8 cellular contexts compared by ENCODE assay signal in the genomic region with DNA sequence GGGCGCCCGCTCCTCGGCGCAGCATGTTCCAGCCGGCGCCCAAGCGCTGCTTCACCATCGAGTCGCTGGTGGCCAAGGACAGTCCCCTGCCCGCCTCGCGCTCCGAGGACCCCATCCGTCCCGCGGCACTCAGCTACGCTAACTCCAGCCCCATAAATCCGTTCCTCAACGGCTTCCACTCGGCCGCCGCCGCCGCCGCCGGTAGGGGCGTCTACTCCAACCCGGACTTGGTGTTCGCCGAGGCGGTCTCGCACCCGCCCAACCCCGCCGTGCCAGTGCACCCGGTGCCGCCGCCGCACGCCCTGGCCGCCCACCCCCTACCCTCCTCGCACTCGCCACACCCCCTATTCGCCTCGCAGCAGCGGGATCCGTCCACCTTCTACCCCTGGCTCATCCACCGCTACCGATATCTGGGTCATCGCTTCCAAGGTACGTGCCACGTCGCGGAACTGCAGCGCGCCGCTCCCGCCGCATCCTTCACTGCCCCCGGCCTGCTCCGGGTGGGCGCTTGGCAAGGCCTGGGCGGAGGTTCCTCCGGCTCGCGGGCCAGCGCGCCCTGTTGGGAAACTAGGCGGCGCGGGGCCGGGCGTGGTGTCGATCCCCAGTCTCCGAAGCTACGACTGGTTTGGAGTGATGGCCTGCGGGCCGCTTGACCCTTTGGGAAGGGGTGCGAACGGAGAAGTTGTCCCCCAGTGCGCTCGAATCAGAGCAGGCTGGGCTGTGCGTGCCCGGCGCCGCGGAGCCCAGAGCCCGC. TPM values are rescaled to one million over a fixed set of nuclear protein-coding genes. Genes with fewer than 3 reads are reported as not detected.
DNase-seq lines count a peak whose midpoint lies in the region; TF ChIP-seq lines count a peak whose summit lies in the region.

No MANE protein-coding gene starts in this region.

- H3K27ac ChIP-seq in effector memory CD4-positive, alpha-beta T cell (ENCODE audit: insufficient read depth, low read length, poor library complexity, severe bottlenecking): no peak overlapping the region
- H3K27ac ChIP-seq in neural cell (ENCODE audit: low read length): no peak overlapping the region
- H3K27ac ChIP-seq in OCI-LY7 (ENCODE audit: low read depth, low read length, poor library complexity, severe bottlenecking): no peak overlapping the region

- no peaks in the 10 kb centered on the region for H4K20me1 ChIP-seq in neural cell (ENCODE audit: insufficient read depth)
- no peaks in the 10 kb centered on the region for H4K20me1 ChIP-seq in OCI-LY7 (ENCODE audit: insufficient read depth, low read length)

- TF ChIP-seq EP300 in neural cell (conservative IDR thresholded peaks at IDR 0.05; ENCODE audit: poor library complexity, severe bottlenecking): no peak

- POLR2A ChIA-PET in OCI-LY7 (lab: Charles Lee): no interaction called here

- DNase-seq in AG09319 (ENCODE audit: extremely low read depth, low read depth) (no peak), LNCaP clone FGC (ENCODE audit: low read depth) (no peak), NAMALWA (ENCODE audit: low spot score) (no peak), OCI-LY7 (ENCODE audit: low spot score) (no peak), iPS-NIHi11 (ENCODE audit: low spot score) (no peak)
- no peak for DNase-seq in effector memory CD4-positive, alpha-beta T cell
- no peak for DNase-seq in central memory CD4-positive, alpha-beta T cell

- no peaks in the 10 kb centered on the region for H3K9me3 ChIP-seq in effector memory CD4-positive, alpha-beta T cell (ENCODE audit: control insufficient read depth, low read length)
- H3K9me3 ChIP-seq in neural cell (ENCODE audit: low read length) (no peaks in the 10 kb centered on the region), OCI-LY7 (ENCODE audit: low read length) (no peaks in the 10 kb centered on the region)

- intact Hi-C loops in OCI-LY7 (cut with micrococcal nuclease; ENCODE audit: unreplicated experiment): no loop called here

- peak overlapping the region; percentile 53 for H3K9ac ChIP-seq in neural cell (ENCODE audit: low read length)

- no peaks in the 10 kb centered on the region for H3F3A ChIP-seq in neural cell (ENCODE audit: insufficient read depth, low read length, poor library complexity, severe bottlenecking)

- peaks cover 7% of the 10 kb centered on the region for H3K4me1 ChIP-seq in effector memory CD4-positive, alpha-beta T cell (ENCODE audit: control insufficient read depth, insufficient read depth, low read length, poor library complexity, severe bottlenecking)
- H3K4me1 ChIP-seq in OCI-LY7 (ENCODE audit: insufficient read depth, low read length, poor library complexity, severe bottlenecking): no peaks in the 10 kb centered on the region

- H2AFZ ChIP-seq in neural cell (ENCODE audit: low read depth, low read length) (no peak overlapping the region), OCI-LY7 (ENCODE audit: low read length) (no peak overlapping the region)

- H3K9me2 ChIP-seq in neural cell (ENCODE audit: insufficient read depth, low read length) (no peaks in the 10 kb centered on the region), OCI-LY7 (ENCODE audit: insufficient read depth, low read length) (no peaks in the 10 kb centered on the region)

- H3K27me3 ChIP-seq in effector memory CD4-positive, alpha-beta T cell (replicated peaks; ENCODE audit: control insufficient read depth, insufficient read depth, low read length, poor library complexity, severe bottlenecking): peaks cover 49% of the 10 kb centered on the region
- peaks cover 100% of the 10 kb centered on the region for H3K27me3 ChIP-seq in neural cell (ENCODE audit: insufficient read depth, low read depth, low read length)

- peaks cover 91% of the 10 kb centered on the region for H3K79me2 ChIP-seq in neural cell (replicated peaks; ENCODE audit: insufficient read depth, low read length)
- no peaks in the 10 kb centered on the region for H3K79me2 ChIP-seq in OCI-LY7 (ENCODE audit: insufficient read depth, low read depth, low read length)

- TF ChIP-seq CTCF in AG09319 (IDR thresholded peaks at IDR 0.05; ENCODE audit: low read depth, low read length) (peak; percentile 4; the same call in 1 of the 2 replicates), LNCaP clone FGC (IDR thresholded peaks at IDR 0.05; ENCODE audit: control insufficient read depth, extremely low read depth, insufficient read depth) (no peak), neural cell (IDR thresholded peaks at IDR 0.05; ENCODE audit: poor library complexity, severe bottlenecking) (peak; percentile 45), OCI-LY7 (conservative IDR thresholded peaks at IDR 0.05; ENCODE audit: low read length) (no peak)

- H3K4me2 ChIP-seq in neural cell (ENCODE audit: low read length) (peak overlapping the region; percentile 25), OCI-LY7 (ENCODE audit: low read length) (no peak overlapping the region)

- H3K36me3 ChIP-seq in effector memory CD4-positive, alpha-beta T cell (ENCODE audit: control insufficient read depth, insufficient read depth, low read length): no peaks in the 10 kb centered on the region
- H3K36me3 ChIP-seq in neural cell (ENCODE audit: insufficient read depth, low read length) (no peaks in the 10 kb centered on the region), OCI-LY7 (ENCODE audit: insufficient read depth, low read length) (no peaks in the 10 kb centered on the region)

- no peak for TF ChIP-seq RAD21 in neural cell (conservative IDR thresholded peaks at IDR 0.05)

- no TSS peak for BruUV-seq in OCI-LY7 (replicated peaks; lab: Mats Ljungman, UMichigan)

- CTCF ChIA-PET in OCI-LY7 (lab: Charles Lee; ENCODE audit: unreplicated experiment): no interaction called here

- peak overlapping the region; percentile 34 for H3K4me3 ChIP-seq in LNCaP clone FGC (ENCODE audit: low read depth, low read length)
- peak overlapping the region; percentile 4 for H3K4me3 ChIP-seq in effector memory CD4-positive, alpha-beta T cell (ENCODE audit: insufficient read depth, low read depth, low read length, poor library complexity, severe bottlenecking)
- peak overlapping the region; percentile 65 for H3K4me3 ChIP-seq in neural cell (ENCODE audit: low read length)
- H3K4me3 ChIP-seq in OCI-LY7 (ENCODE audit: low read depth, low read length, poor library complexity, severe bottlenecking): no peak overlapping the region

TF ChIP-seq in neural cell, 6 proteins besides CTCF, POLR2A, EP300 and RAD21:
- peak; percentile 35 for TF ChIP-seq POLR2AphosphoS5 (IDR thresholded peaks at IDR 0.05)
- no peak for TF ChIP-seq MXI1 (conservative IDR thresholded peaks at IDR 0.05; ENCODE audit: poor library complexity, severe bottlenecking)
- TF ChIP-seq, protein P1, sequence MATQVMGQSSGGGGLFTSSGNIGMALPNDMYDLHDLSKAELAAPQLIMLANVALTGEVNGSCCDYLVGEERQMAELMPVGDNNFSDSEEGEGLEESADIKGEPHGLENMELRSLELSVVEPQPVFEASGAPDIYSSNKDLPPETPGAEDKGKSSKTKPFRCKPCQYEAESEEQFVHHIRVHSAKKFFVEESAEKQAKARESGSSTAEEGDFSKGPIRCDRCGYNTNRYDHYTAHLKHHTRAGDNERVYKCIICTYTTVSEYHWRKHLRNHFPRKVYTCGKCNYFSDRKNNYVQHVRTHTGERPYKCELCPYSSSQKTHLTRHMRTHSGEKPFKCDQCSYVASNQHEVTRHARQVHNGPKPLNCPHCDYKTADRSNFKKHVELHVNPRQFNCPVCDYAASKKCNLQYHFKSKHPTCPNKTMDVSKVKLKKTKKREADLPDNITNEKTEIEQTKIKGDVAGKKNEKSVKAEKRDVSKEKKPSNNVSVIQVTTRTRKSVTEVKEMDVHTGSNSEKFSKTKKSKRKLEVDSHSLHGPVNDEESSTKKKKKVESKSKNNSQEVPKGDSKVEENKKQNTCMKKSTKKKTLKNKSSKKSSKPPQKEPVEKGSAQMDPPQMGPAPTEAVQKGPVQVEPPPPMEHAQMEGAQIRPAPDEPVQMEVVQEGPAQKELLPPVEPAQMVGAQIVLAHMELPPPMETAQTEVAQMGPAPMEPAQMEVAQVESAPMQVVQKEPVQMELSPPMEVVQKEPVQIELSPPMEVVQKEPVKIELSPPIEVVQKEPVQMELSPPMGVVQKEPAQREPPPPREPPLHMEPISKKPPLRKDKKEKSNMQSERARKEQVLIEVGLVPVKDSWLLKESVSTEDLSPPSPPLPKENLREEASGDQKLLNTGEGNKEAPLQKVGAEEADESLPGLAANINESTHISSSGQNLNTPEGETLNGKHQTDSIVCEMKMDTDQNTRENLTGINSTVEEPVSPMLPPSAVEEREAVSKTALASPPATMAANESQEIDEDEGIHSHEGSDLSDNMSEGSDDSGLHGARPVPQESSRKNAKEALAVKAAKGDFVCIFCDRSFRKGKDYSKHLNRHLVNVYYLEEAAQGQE (IDR thresholded peaks at IDR 0.05; ENCODE audit: borderline replicate concordance): no peak
- peak; percentile 65 for TF ChIP-seq EZH2 (IDR thresholded peaks at IDR 0.05; ENCODE audit: borderline replicate concordance, insufficient read depth, low read length, poor library complexity, severe bottlenecking)
- TF ChIP-seq SMC3 (conservative IDR thresholded peaks at IDR 0.05; ENCODE audit: poor library complexity): no peak
- no peak for TF ChIP-seq TAF1 (IDR thresholded peaks at IDR 0.05; ENCODE audit: low read depth)
TF ChIP-seq in neural cell: peak in this region for 2.

RNA-seq across cellular contexts. Expression of a gene that starts 0.9 kb away (rescaled TPM):
- polyA plus RNA-seq in neural cell: 0.12 and 1.1 TPM in 2 replicates
- polyA minus RNA-seq in neural cell: 0.24 and 0.81 TPM in 2 replicates
- total RNA-seq in OCI-LY7 (2014; rRNA removed; shearing (Covaris generic)): not detected in 2 replicates
- not detected in 2 replicates for total RNA-seq in OCI-LY7 (2022)

Comparison
In these comparisons a context has a peak if more than half of its experiments do, and no peak if none do; other contexts are left out.
1. CTCF ChIP-seq: peak in AG09319 (single experiment) and neural cell (single experiment); none in LNCaP clone FGC (single experiment) and OCI-LY7 (single experiment).